25 cellular contexts compared by ENCODE assay signal in the genomic region with DNA sequence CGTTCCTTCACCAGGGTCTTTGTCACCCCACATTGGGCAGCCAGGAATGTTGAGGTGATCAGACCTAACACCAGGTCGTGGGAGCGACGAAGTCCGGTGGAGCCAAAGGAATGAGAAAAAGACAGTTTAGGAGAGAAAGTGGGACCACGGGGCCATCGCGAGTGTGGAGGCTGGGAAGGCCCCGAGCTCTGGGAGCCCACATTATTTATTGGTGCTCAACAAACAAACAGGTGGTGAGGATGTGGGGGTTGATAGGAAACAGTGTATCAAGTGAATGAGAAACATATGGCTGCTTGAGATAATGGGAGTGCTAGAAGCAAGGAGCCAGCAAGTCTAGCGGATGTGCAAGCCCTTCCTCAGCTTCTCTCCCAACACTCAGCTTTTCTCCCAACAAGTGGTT.
"Had no signal": no experiment of that assay in that cellular context is flagged by ENCODE, and none has a peak within 500 bp of the region (broad histone marks: within the 10 kb centered on the region; RNA-seq: fewer than 3 reads in every experiment).

No MANE protein-coding gene starts in this region.

- ATAC-seq: left cardiac atrium; left lobe of liver; natural killer cell; right lobe of liver; stimulated activated effector memory CD8-positive, alpha-beta T cell treated with anti-CD3 and anti-CD28 coated beads, Interleukin-12 subunit alpha, Interleukin-12 subunit beta, amount 100 ng/mL, for 72 hours had no signal

- H3K4me1 ChIP-seq: right atrium auricular region, right lobe of liver, tibial artery, upper lobe of right lung had no signal

- H3K36me3 Mint-ChIP-seq: natural killer cell; stimulated activated effector memory CD8-positive, alpha-beta T cell treated with anti-CD3 and anti-CD28 coated beads, Interleukin-12 subunit alpha, Interleukin-12 subunit beta, amount 100 ng/mL, for 72 hours had no signal

- H3K27me3 ChIP-seq: ovary, right atrium auricular region, right lobe of liver, suprapubic skin, tibial artery, upper lobe of right lung had no signal

- H3K27ac ChIP-seq: ovary, right atrium auricular region, right lobe of liver, suprapubic skin, thoracic aorta, tibial artery, upper lobe of right lung had no signal

- DNase-seq: hippocampal formation; kidney glomerular epithelial cell; left cardiac atrium; mesendoderm; naive B cell; natural killer cell; nephron progenitor cell; ovary; right lobe of liver; stimulated activated CD4-positive, alpha-beta T cell treated with anti-CD3 and anti-CD28 coated beads, Interleukin-1b, Interleukin-23, amount 100 ng/mL, for 48 hours; stimulated activated CD4-positive, alpha-beta T cell treated with anti-CD3 and anti-CD28 coated beads, Interleukin-2, amount 100 ng/mL, for 48 hours; stimulated activated naive CD4-positive, alpha-beta T cell; tibial artery; trophoblast cell; upper lobe of right lung had no signal

- H3K4me2 ChIP-seq: smooth muscle cell had no signal

- H3K4me1 Mint-ChIP-seq: naive B cell; natural killer cell; nephron progenitor cell; stimulated activated effector memory CD8-positive, alpha-beta T cell treated with anti-CD3 and anti-CD28 coated beads, Interleukin-12 subunit alpha, Interleukin-12 subunit beta, amount 100 ng/mL, for 72 hours had no signal

- H3K9me3 ChIP-seq: ovary, right lobe of liver, upper lobe of right lung had no signal

- H3K36me3 ChIP-seq: ovary, right atrium auricular region, right lobe of liver, suprapubic skin, thoracic aorta, tibial artery, upper lobe of right lung had no signal

- H3K27me3 Mint-ChIP-seq: progenitor cell of endocrine pancreas; stimulated activated naive CD8-positive, alpha-beta T cell treated with anti-CD3 and anti-CD28 coated beads, Interleukin-15, Interleukin-2, amounts not matched to agents 100 ng/mL and 50 ng/mL, for 24 hours had no signal

- H3K4me3 Mint-ChIP-seq: mesothelial cell of epicardium; naive B cell; natural killer cell; nephron progenitor cell; stimulated activated effector memory CD8-positive, alpha-beta T cell treated with anti-CD3 and anti-CD28 coated beads, Interleukin-12 subunit alpha, Interleukin-12 subunit beta, amount 100 ng/mL, for 72 hours; stimulated activated naive CD8-positive, alpha-beta T cell treated with anti-CD3 and anti-CD28 coated beads, Interleukin-15, Interleukin-2, amounts not matched to agents 100 ng/mL and 50 ng/mL, for 24 hours had no signal

- H3K27ac Mint-ChIP-seq: mesothelial cell of epicardium; natural killer cell; progenitor cell of endocrine pancreas; stimulated activated effector memory CD8-positive, alpha-beta T cell treated with anti-CD3 and anti-CD28 coated beads, Interleukin-12 subunit alpha, Interleukin-12 subunit beta, amount 100 ng/mL, for 72 hours; stimulated activated naive CD8-positive, alpha-beta T cell treated with anti-CD3 and anti-CD28 coated beads, Interleukin-15, Interleukin-2, amounts not matched to agents 100 ng/mL and 50 ng/mL, for 24 hours had no signal

- H3K4me3 ChIP-seq: lung, ovary, right atrium auricular region, right lobe of liver, smooth muscle cell, suprapubic skin, thoracic aorta, tibial artery, upper lobe of right lung had no signal
